ENCODE assay signal across 1 cellular context in genomic region chr6:32664827-32665362, GRCh38.
TF ChIP-seq lines count a peak whose summit lies in the region.

No MANE protein-coding gene starts in this region.

TF ChIP-seq in WTC11, 78 proteins besides CTCF, POLR2A, EP300 and RAD21 (continued from another document):
- TF ChIP-seq ZNF532 (CRISPR knock-in tag; IDR thresholded peaks at IDR 0.05; ENCODE audit: borderline replicate concordance) (no peak), ERG (CRISPR knock-in tag; IDR thresholded peaks at IDR 0.05) (no peak), JUN (CRISPR knock-in tag; IDR thresholded peaks at IDR 0.05) (no peak)
